22 cellular contexts compared by ENCODE assay signal in genomic region chr11:71329165-71329510, GRCh38.
A peak's percentile ranks its signal among the peaks of the same experiment; 100 is the strongest.
DNase-seq lines count a peak whose midpoint lies in the region; ATAC-seq, FAIRE-seq and TF ChIP-seq lines count a peak whose summit lies in the region.
"Had no signal": no experiment of that assay in that cellular context is flagged by ENCODE, and none has a peak within 500 bp of the region (broad histone marks: within the 10 kb centered on the region; RNA-seq: fewer than 3 reads in every experiment).

No MANE protein-coding gene starts in this region.

- peaks cover under 1% of the 10 kb centered on the region; the same call in 1 of the 2 replicates for H4K20me1 ChIP-seq in HepG2 (ENCODE audit: insufficient read depth, low read length)

- H3K4me3 ChIP-seq in HepG2 (replicated peaks in 1 of 3; ENCODE audit: insufficient read depth in 1 of 3, low read depth in 2 of 3, low read length in 3 of 3) (no peak overlapping the region), right lobe of liver (no peak overlapping the region), gastroesophageal sphincter (no peak overlapping the region)
- H3K4me3 ChIP-seq: K562, MG63 had no signal

- TF ChIP-seq RAD21 in HepG2 (CRISPR knock-in tag; IDR thresholded peaks at IDR 0.05) = no peak

- H3K27ac ChIP-seq in HepG2 (ENCODE audit: extremely low read length, insufficient read depth, low read length) = no peak overlapping the region
- no peak overlapping the region for H3K27ac ChIP-seq in right lobe of liver
- no peak overlapping the region for H3K27ac ChIP-seq in gastroesophageal sphincter
- no peak overlapping the region for H3K27ac ChIP-seq in foreskin keratinocyte

- BruUV-seq in HepG2 (replicated peaks; lab: Mats Ljungman, UMichigan) = no TSS peak

- TF ChIP-seq POLR2A in HepG2 (IDR thresholded peaks at IDR 0.05; ENCODE audit: insufficient read depth in 1 of 2, low read depth in 2 of 2, low read length in 2 of 2) = no peak
- no peak for TF ChIP-seq POLR2A in right lobe of liver (IDR thresholded peaks at IDR 0.05)
- TF ChIP-seq POLR2A in gastroesophageal sphincter (IDR thresholded peaks at IDR 0.05) = no peak

- TF ChIP-seq CTCF in HepG2 (CRISPR knock-in tag; IDR thresholded peaks at IDR 0.05) (no peak), right lobe of liver (IDR thresholded peaks at IDR 0.05) (peak in 1 of 4 donors; percentile 31), gastroesophageal sphincter (IDR thresholded peaks at IDR 0.05) (no peak), foreskin keratinocyte (conservative IDR thresholded peaks at IDR 0.05) (no peak)

- no peak for TF ChIP-seq EP300 in HepG2 (IDR thresholded peaks at IDR 0.05; ENCODE audit: low read depth in 2 of 2, low read length in 2 of 2)
- no peak for TF ChIP-seq EP300 in HepG2 (CRISPR knock-in tag; IDR thresholded peaks at IDR 0.05; ENCODE audit: borderline replicate concordance)
- TF ChIP-seq EP300 in gastroesophageal sphincter (IDR thresholded peaks at IDR 0.05) = no peak

- CTCF ChIA-PET in HepG2 (lab: Yijun Ruan, JAX; ENCODE audit: low intra/inter-chr PET ratio, low total read pairs) = interaction anchor here (0.8 to 1.1 kb wide), 2 partner anchors 78 to 209 kb away, joined by 3 to 4 read pairs; no protein-coding TSS in a partner anchor

- POLR2A ChIA-PET in HepG2 (lab: Yijun Ruan, JAX) = interaction anchor here (0.7 to 1.1 kb wide), 2 partner anchors 30 to 81 kb away, joined by 4 to 6 read pairs; no protein-coding TSS in a partner anchor

- H2AFZ ChIP-seq in HepG2 (ENCODE audit: low read length) = no peak overlapping the region

- H3K9me3 ChIP-seq in HepG2 (ENCODE audit: low read length) (peaks cover 13% of the 10 kb centered on the region), right lobe of liver (no peaks in the 10 kb centered on the region), gastroesophageal sphincter (peaks cover 0 to 7% (median 0%) of the 10 kb centered on the region in 3 donors)

- no peaks in the 10 kb centered on the region for H3K36me3 ChIP-seq in HepG2 (replicated peaks in 1 of 2; ENCODE audit: control insufficient read depth in 1 of 2, insufficient read depth in 2 of 2, low read length in 2 of 2)
- no peaks in the 10 kb centered on the region for H3K36me3 ChIP-seq in right lobe of liver
- no peaks in the 10 kb centered on the region for H3K36me3 ChIP-seq in gastroesophageal sphincter
- H3K36me3 ChIP-seq: MG63 had no signal

- in situ Hi-C loops in HepG2 (cut with HindIII; ENCODE audit: extremely low pct_ligation_motif_present, low pct_unique_long_range_greater_than_20kb) = no loop called here

- H3K4me2 ChIP-seq in HepG2 (ENCODE audit: low read depth, low read length) = no peak overlapping the region

- H3K4me1 ChIP-seq in HepG2 (ENCODE audit: insufficient read depth, low read length) = peaks cover 19% of the 10 kb centered on the region
- no peaks in the 10 kb centered on the region for H3K4me1 ChIP-seq in right lobe of liver
- H3K4me1 ChIP-seq in gastroesophageal sphincter = no peaks in the 10 kb centered on the region
- no peaks in the 10 kb centered on the region for H3K4me1 ChIP-seq in foreskin keratinocyte

- no peak overlapping the region for H3K9ac ChIP-seq in HepG2 (ENCODE audit: insufficient read depth, low read depth, low read length)

- 12% methylated on average over 3 of the region's 3 CpGs for WGBS in HepG2 (ENCODE audit: low lambda C conversion rate)
- 57% methylated on average over 2 of the region's 3 CpGs for WGBS in right lobe of liver (ENCODE audit: insufficient coverage, low coverage, low lambda C conversion rate, missing lambda C conversion rate)
- 90% methylated on average over 3 of the region's 3 CpGs; no CpG with 5 or more reads in 1 of the 2 donors for WGBS in gastroesophageal sphincter (ENCODE audit: low coverage in 1 of 2), 2 donors

- FAIRE-seq in HepG2 (lab: Jason Lieb, UNC) = peak; percentile 44
- FAIRE-seq: GM12891, H1, K562, RCC 7860 had no signal

- no peak for ATAC-seq in HepG2
- ATAC-seq in right lobe of liver = no peak
- no peak for ATAC-seq in gastroesophageal sphincter
- no peak for ATAC-seq in foreskin keratinocyte
- ATAC-seq: K562 had no signal

- peaks cover 1 to 53% of the 10 kb centered on the region in 2 experiments for H3K27me3 ChIP-seq in HepG2 (ENCODE audit: control insufficient read depth in 1 of 2, insufficient read depth in 2 of 2, low read length in 2 of 2)
- no peaks in the 10 kb centered on the region for H3K27me3 ChIP-seq in right lobe of liver
- H3K27me3 ChIP-seq in gastroesophageal sphincter = peaks cover 22% of the 10 kb centered on the region
- no peaks in the 10 kb centered on the region for H3K27me3 ChIP-seq in foreskin keratinocyte
- H3K27me3 ChIP-seq: MG63 had no signal

- DNase-seq in NCI-H345 treated with DMSO at 0.1 percent for 48 hours (lab: John Stamatoyannopoulos, UW; ENCODE audit: unreplicated experiment) (peak; percentile 7), NCI-H345 (lab: John Stamatoyannopoulos, UW) (no peak), HepG2 (ENCODE audit: low spot score) (no peak), right lobe of liver (no peak), islet precursor cell (peak; percentile 37), foreskin keratinocyte (no peak)
- DNase-seq in stimulated activated naive CD4-positive, alpha-beta T cell (lab: John Stamatoyannopoulos, UW) = no peak
- DNase-seq: 8988T, ACHN, DMS79 treated with DMSO at 0.1 percent for 48 hours, GF-D8, Kasumi-1, NCI-H1105 treated with DMSO at 0.1 percent for 48 hours, NCI-H146, NCI-H1930, NCI-H2107 had no signal

- intact Hi-C loops in HepG2 (cut with micrococcal nuclease; ENCODE audit: unreplicated experiment) (loop anchor here (1.0 to 2.0 kb wide), 2 partner anchors 76 to 209 kb away; partner anchors contain the start of gene SHANK2), right lobe of liver (cut with DNase I) (no loop called here)

- H3K79me2 ChIP-seq in HepG2 (ENCODE audit: insufficient read depth, low read length) = no peaks in the 10 kb centered on the region

TF ChIP-seq in HepG2, 621 proteins besides CTCF, POLR2A, EP300 and RAD21:
- no peak for TF ChIP-seq PRMT3 (CRISPR knock-in tag; IDR thresholded peaks at IDR 0.05; ENCODE audit: borderline replicate concordance, low read depth)
- TF ChIP-seq E2F1 (CRISPR knock-in tag; IDR thresholded peaks at IDR 0.05) = no peak
- no peak for TF ChIP-seq ZFP91 (CRISPR knock-in tag; IDR thresholded peaks at IDR 0.05; ENCODE audit: borderline replicate concordance)
- 0 out of 2 replicates have a peak, but pooled peaks have one; percentile 4 for TF ChIP-seq PITX1 (CRISPR knock-in tag; IDR thresholded peaks at IDR 0.05)
- 0 out of 2 replicates have a peak, but pooled peaks have one; percentile 9 for TF ChIP-seq ZFX (CRISPR knock-in tag; IDR thresholded peaks at IDR 0.05; ENCODE audit: low read depth)
- TF ChIP-seq ZNF121 (CRISPR knock-in tag; IDR thresholded peaks at IDR 0.05) = no peak
- no peak for TF ChIP-seq NFKB2 (CRISPR knock-in tag; IDR thresholded peaks at IDR 0.05; ENCODE audit: borderline replicate concordance)
TF ChIP-seq in HepG2: peak in this region for 2.

Comparison
In these comparisons a context has a peak if more than half of its experiments do, and no peak if none do; other contexts are left out.
1. DNase-seq: peak in NCI-H345 treated with DMSO at 0.1 percent for 48 hours (single experiment) and islet precursor cell (single experiment); none in NCI-H345 (single experiment), HepG2 (single experiment), right lobe of liver (0 of 3), stimulated activated naive CD4-positive, alpha-beta T cell (0 of 6) and foreskin keratinocyte (0 of 2).